In genomic region chr3:69941037-69941436, GRCh38 we compare ENCODE assay signal across 1 cellular context.
A peak's percentile ranks its signal among the peaks of the same experiment; 100 is the strongest.
TF ChIP-seq lines count a peak whose summit lies in the region.

No MANE protein-coding gene starts in this region.

TF ChIP-seq in K562, 482 proteins besides CTCF, POLR2A, EP300 and RAD21:
- TF ChIP-seq ATF3 (IDR thresholded peaks at IDR 0.05) (peak; percentile 85), ATF3 (CRISPR knock-in tag; conservative IDR thresholded peaks at IDR 0.05) (no peak), CBFA2T3 (IDR thresholded peaks at IDR 0.05) (no peak), ATF7 (IDR thresholded peaks at IDR 0.05) (peak; percentile 46; the same call in 1 of the 2 replicates)
